9 cellular contexts compared by ENCODE assay signal in the genomic region with DNA sequence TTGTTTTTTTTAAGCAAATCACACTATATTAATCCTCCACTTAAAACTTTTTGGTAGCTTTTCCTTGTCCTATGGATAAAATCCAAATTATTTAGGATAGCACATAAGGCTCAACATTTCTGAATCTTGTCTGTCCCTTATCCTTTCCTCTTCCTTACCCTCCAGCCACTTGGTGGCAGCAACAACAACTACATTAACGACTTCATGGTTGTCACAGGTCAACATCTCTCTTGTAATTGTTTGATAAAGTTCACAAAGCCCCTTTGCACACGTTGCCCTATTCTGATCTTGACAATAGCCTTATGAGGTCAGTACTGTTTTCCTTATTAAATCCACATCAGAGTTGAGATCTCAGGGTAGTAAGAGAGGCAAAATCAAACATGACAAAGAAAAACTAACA.
DNase-seq lines count a peak whose midpoint lies in the region; ATAC-seq and TF ChIP-seq lines count a peak whose summit lies in the region.
"Had no signal": no experiment of that assay in that cellular context is flagged by ENCODE, and none has a peak within 500 bp of the region (broad histone marks: within the 10 kb centered on the region; RNA-seq: fewer than 3 reads in every experiment).

No MANE protein-coding gene starts in this region.

- H3K4me2 ChIP-seq in DOHH2 (ENCODE audit: low read length): no peak overlapping the region

- in situ Hi-C loops in gastrocnemius medialis (cut with MboI; ENCODE audit: low sequenced_read_pairs in 4 of 4): no loop called here

- no peaks in the 10 kb centered on the region for H3K36me3 ChIP-seq in DOHH2 (ENCODE audit: control insufficient read depth, low read length)
- no peaks in the 10 kb centered on the region for H3K36me3 ChIP-seq in adipocyte (ENCODE audit: control insufficient read depth, insufficient read depth, low read length, severe bottlenecking)
- H3K36me3 ChIP-seq in left lung: no peaks in the 10 kb centered on the region
- H3K36me3 ChIP-seq in gastrocnemius medialis: no peaks in the 10 kb centered on the region

- H3K9ac ChIP-seq in adipocyte (ENCODE audit: low read length): no peak overlapping the region

- TF ChIP-seq CTCF in DOHH2 (IDR thresholded peaks at IDR 0.05; ENCODE audit: low read depth, low read length, poor library complexity, severe bottlenecking) (peak; percentile 38), left lung (IDR thresholded peaks at IDR 0.05) (peak in 1 of 2 donors; percentile 30), gastrocnemius medialis (IDR thresholded peaks at IDR 0.05 in 4 of 5, conservative IDR thresholded peaks at IDR 0.05 in 1 of 5) (peak in 1 of 5 experiments; percentile 24)

- H3K27ac ChIP-seq in DOHH2 (ENCODE audit: low read depth, low read length) (no peak overlapping the region), left lung (no peak overlapping the region), gastrocnemius medialis (no peak overlapping the region)

- H3K4me3 ChIP-seq in DOHH2 (ENCODE audit: low read length) (no peak overlapping the region), adipocyte (ENCODE audit: low read length) (no peak overlapping the region), left lung (no peak overlapping the region), gastrocnemius medialis (no peak overlapping the region)

- H3K27me3 ChIP-seq in DOHH2 (ENCODE audit: control insufficient read depth, low read length) (no peaks in the 10 kb centered on the region), adipocyte (replicated peaks; ENCODE audit: control insufficient read depth, insufficient read depth, low read length) (no peaks in the 10 kb centered on the region), left lung (no peaks in the 10 kb centered on the region), gastrocnemius medialis (no peaks in the 10 kb centered on the region)

- H3K4me1 ChIP-seq in DOHH2 (ENCODE audit: control insufficient read depth, low read length): no peaks in the 10 kb centered on the region
- no peaks in the 10 kb centered on the region for H3K4me1 ChIP-seq in adipocyte (ENCODE audit: control insufficient read depth, insufficient read depth, low read length)
- no peaks in the 10 kb centered on the region for H3K4me1 ChIP-seq in left lung
- no peaks in the 10 kb centered on the region for H3K4me1 ChIP-seq in gastrocnemius medialis

- intact Hi-C loops in left lung (cut with DNase I) (no loop called here), gastrocnemius medialis (cut with DNase I; ENCODE audit: low total_unique reads) (no loop called here)

- H3F3A ChIP-seq in DOHH2 (ENCODE audit: control insufficient read depth, insufficient read depth): no peaks in the 10 kb centered on the region

- no peaks in the 10 kb centered on the region for H4K20me1 ChIP-seq in DOHH2 (ENCODE audit: control insufficient read depth, insufficient read depth, low read depth, low read length)

- no peak for TF ChIP-seq POLR2A in gastrocnemius medialis (IDR thresholded peaks at IDR 0.05)

- H3K9me3 ChIP-seq in DOHH2 (ENCODE audit: control insufficient read depth, insufficient read depth, low read length) (no peaks in the 10 kb centered on the region), adipocyte (ENCODE audit: control insufficient read depth, low read length) (peaks cover 5% of the 10 kb centered on the region), left lung (no peaks in the 10 kb centered on the region), gastrocnemius medialis (no peaks in the 10 kb centered on the region)

- H3K9me2 ChIP-seq in DOHH2 (replicated peaks; ENCODE audit: control insufficient read depth, low read length): no peaks in the 10 kb centered on the region

- peak; percentile 63 for ATAC-seq in left lung
- no peak for ATAC-seq in gastrocnemius medialis
- ATAC-seq: sciatic nerve had no signal

- H3K79me2 ChIP-seq in DOHH2 (ENCODE audit: control insufficient read depth, low read length): no peaks in the 10 kb centered on the region

- peak; percentile 1 for DNase-seq in HuH-7.5 (ENCODE audit: low spot score)
- peak; percentile 5 for DNase-seq in adipocyte (ENCODE audit: low read depth)
- no peak for DNase-seq in left lung
- DNase-seq in gastrocnemius medialis: no peak
- DNase-seq in AG20443 (ENCODE audit: low spot score): no peak
- no peak for DNase-seq in SHP77 treated with DMSO at 0.1 percent for 48 hours (lab: John Stamatoyannopoulos, UW)
- DNase-seq in stimulated activated CD4-positive, alpha-beta T cell treated with anti-CD3 and anti-CD28 coated beads, Interleukin-4, amount 100 ng/mL, for 1 hour: no peak

Comparison
In these comparisons a context has a peak if more than half of its experiments do, and no peak if none do; other contexts are left out.
1. DNase-seq: peak in HuH-7.5 (single experiment) and adipocyte (single experiment); none in left lung (0 of 2), gastrocnemius medialis (0 of 2), AG20443 (single experiment), SHP77 treated with DMSO at 0.1 percent for 48 hours (single experiment) and stimulated activated CD4-positive, alpha-beta T cell treated with anti-CD3 and anti-CD28 coated beads, Interleukin-4, amount 100 ng/mL, for 1 hour (single experiment).